Comparison of ENCODE assay signal across 17 cellular contexts in the genomic region with DNA sequence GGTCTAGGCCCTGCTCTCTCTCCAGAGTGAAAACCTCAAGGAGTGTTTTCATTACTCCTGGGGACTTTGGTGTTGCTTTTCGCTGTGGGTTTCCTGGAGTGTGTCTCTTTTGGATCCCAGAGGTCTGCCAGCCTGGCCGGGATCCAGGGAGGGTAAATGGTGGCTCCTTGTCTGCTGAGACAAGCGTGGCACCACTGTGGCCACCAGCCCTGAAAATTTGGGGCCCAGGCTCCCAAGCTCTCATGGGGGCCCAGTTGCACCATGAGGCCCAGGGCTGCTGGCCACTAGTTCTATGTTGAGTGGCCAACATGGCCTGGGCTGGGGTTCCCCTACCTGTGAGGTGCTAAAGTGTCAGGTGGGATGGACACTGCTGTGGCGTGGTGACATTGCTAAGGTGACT.
A peak's percentile ranks its signal among the peaks of the same experiment; 100 is the strongest.
DNase-seq lines count a peak whose midpoint lies in the region; ATAC-seq, FAIRE-seq and TF ChIP-seq lines count a peak whose summit lies in the region.
"Had no signal": no experiment of that assay in that cellular context is flagged by ENCODE, and none has a peak within 500 bp of the region (broad histone marks: within the 10 kb centered on the region; RNA-seq: fewer than 3 reads in every experiment).

No MANE protein-coding gene starts in this region.

- H3K14ac ChIP-seq in neuronal stem cell (ENCODE audit: low read length): no peak overlapping the region

- peak; percentile 23 for FAIRE-seq in bronchial epithelial cell (lab: Jason Lieb, UNC)
- FAIRE-seq: H54 had no signal

- peaks cover 0 to 38% of the 10 kb centered on the region in 2 donors for H3K4me1 ChIP-seq in right atrium auricular region
- peaks cover 26 to 34% of the 10 kb centered on the region in 2 donors for H3K4me1 ChIP-seq in neuronal stem cell (ENCODE audit: control insufficient read depth in 2 of 2, insufficient read depth in 1 of 2, low read depth in 1 of 2, low read length in 2 of 2)
- peaks cover 0 to 33% (median 28%) of the 10 kb centered on the region in 4 donors for H3K4me1 ChIP-seq in tibial artery

- no peak overlapping the region for H3K4me2 ChIP-seq in neuronal stem cell (ENCODE audit: insufficient read depth, low read length, poor library complexity, severe bottlenecking)

- no peak for TF ChIP-seq CTCF in right atrium auricular region (IDR thresholded peaks at IDR 0.05)
- TF ChIP-seq CTCF in bronchial epithelial cell (IDR thresholded peaks at IDR 0.05; ENCODE audit: insufficient read depth, low read length, severe bottlenecking): no peak
- no peak for TF ChIP-seq CTCF in tibial artery (IDR thresholded peaks at IDR 0.05)

- H2BK5ac ChIP-seq in neuronal stem cell (ENCODE audit: low read length): peak overlapping the region; percentile 27

- no peak overlapping the region for H2AK5ac ChIP-seq in neuronal stem cell (ENCODE audit: low read depth, low read length)

- H4K8ac ChIP-seq in neuronal stem cell (ENCODE audit: low read depth, low read length): no peak overlapping the region

- no peak overlapping the region for H3K27ac ChIP-seq in right atrium auricular region
- H3K27ac ChIP-seq in neuronal stem cell (replicated peaks; ENCODE audit: low read length): no peak overlapping the region
- H3K27ac ChIP-seq in tibial artery: peak overlapping the region; percentile 23 to 28
- H3K27ac ChIP-seq: 22Rv1 had no signal

- H2BK12ac ChIP-seq in neuronal stem cell (ENCODE audit: low read length): no peak overlapping the region

- H2AFZ ChIP-seq in neuronal stem cell (ENCODE audit: low read length): no peak overlapping the region

- H3K9me3 ChIP-seq in right atrium auricular region (no peaks in the 10 kb centered on the region), neuronal stem cell (replicated peaks in 1 of 2; ENCODE audit: control insufficient read depth in 2 of 2, insufficient read depth in 1 of 2, low read depth in 1 of 2, low read length in 2 of 2) (no peaks in the 10 kb centered on the region), tibial artery (no peaks in the 10 kb centered on the region)

- H3K9ac ChIP-seq in neuronal stem cell (ENCODE audit: low read depth, low read length, poor library complexity): peak overlapping the region; percentile 40

- intact Hi-C loops in Right ventricle myocardium superior (cut with DNase I) (loop anchor here (5.0 kb wide), 1 partner anchor 269 kb away; a partner anchor contains a TSS), tibial artery (cut with DNase I; ENCODE audit: low total_unique reads) (no loop called here)

- H3K4me3 ChIP-seq in right atrium auricular region (no peak overlapping the region), bronchial epithelial cell (ENCODE audit: low read depth, low read length) (no peak overlapping the region), neuronal stem cell (ENCODE audit: low read length in 2 of 2) (no peak overlapping the region), tibial artery (no peak overlapping the region)

- H3K79me1 ChIP-seq in neuronal stem cell (ENCODE audit: low read depth, low read length): no peaks in the 10 kb centered on the region

- H3K27me3 ChIP-seq in right atrium auricular region (no peaks in the 10 kb centered on the region), bronchial epithelial cell (ENCODE audit: control insufficient read depth, insufficient read depth, low read length) (no peaks in the 10 kb centered on the region), neuronal stem cell (ENCODE audit: control insufficient read depth in 3 of 3, insufficient read depth in 3 of 3, low read depth in 1 of 3, low read length in 3 of 3) (no peaks in the 10 kb centered on the region), tibial artery (no peaks in the 10 kb centered on the region)

- no peak overlapping the region for H3K4ac ChIP-seq in neuronal stem cell (ENCODE audit: low read length)

- WGBS in neuronal stem cell (ENCODE audit: extremely low coverage in 2 of 2, insufficient read length in 2 of 2, insufficient replicate concordance in 1 of 2), 2 donors: no CpG with 5 or more reads among the region's 4 CpGs

- ATAC-seq in Right ventricle myocardium superior (ENCODE audit: poor library complexity) (no peak), HG03280 (IDR thresholded peaks at IDR 0.05; ENCODE audit: unreplicated experiment) (no peak)
- ATAC-seq: HCT116 had no signal

- peak overlapping the region; percentile 62 for H2BK15ac ChIP-seq in neuronal stem cell (ENCODE audit: low read length)

- H3K36me3 ChIP-seq in right atrium auricular region: peaks cover 11% of the 10 kb centered on the region
- peaks cover 8% of the 10 kb centered on the region for H3K36me3 ChIP-seq in bronchial epithelial cell (ENCODE audit: control insufficient read depth, insufficient read depth, low read length)
- no peaks in the 10 kb centered on the region for H3K36me3 ChIP-seq in neuronal stem cell (replicated peaks in 1 of 2; ENCODE audit: control insufficient read depth in 2 of 2, insufficient read depth in 2 of 2, low read length in 2 of 2)
- peaks cover 0 to 22% (median 8%) of the 10 kb centered on the region in 3 donors for H3K36me3 ChIP-seq in tibial artery

- H3K18ac ChIP-seq in neuronal stem cell (ENCODE audit: low read length): peak overlapping the region; percentile 58

- H2BK120ac ChIP-seq in neuronal stem cell (ENCODE audit: low read depth, low read length): no peak overlapping the region

- no peak overlapping the region for H3K23ac ChIP-seq in neuronal stem cell (ENCODE audit: low read depth, low read length, poor library complexity)

- DNase-seq in Right ventricle myocardium superior: peak; percentile 40
- no peak for DNase-seq in right atrium auricular region (ENCODE audit: low spot score)
- DNase-seq in bronchial epithelial cell (ENCODE audit: low read depth): no peak
- no peak for DNase-seq in neuronal stem cell (ENCODE audit: low spot score)
- DNase-seq in tibial artery: no peak
- no peak for DNase-seq in cerebellar cortex (ENCODE audit: low spot score)
- DNase-seq in SW 1271 (lab: John Stamatoyannopoulos, UW): no peak
- DNase-seq: AML-193; C1 segment of cervical spinal cord; Calu3; CD4-positive, alpha-beta T cell; DMS 273 treated with DMSO at 0.1 percent for 48 hours; IMR-90 had no signal

- no peak overlapping the region for H4K91ac ChIP-seq in neuronal stem cell (ENCODE audit: low read depth, low read length, poor library complexity)

Comparison
In these comparisons a context has a peak if more than half of its experiments do, and no peak if none do; other contexts are left out.
1. H3K27ac ChIP-seq: peak in tibial artery (2 of 2); none in right atrium auricular region (0 of 2) and neuronal stem cell (single experiment).